8 cellular contexts compared by ENCODE assay signal in the genomic region with DNA sequence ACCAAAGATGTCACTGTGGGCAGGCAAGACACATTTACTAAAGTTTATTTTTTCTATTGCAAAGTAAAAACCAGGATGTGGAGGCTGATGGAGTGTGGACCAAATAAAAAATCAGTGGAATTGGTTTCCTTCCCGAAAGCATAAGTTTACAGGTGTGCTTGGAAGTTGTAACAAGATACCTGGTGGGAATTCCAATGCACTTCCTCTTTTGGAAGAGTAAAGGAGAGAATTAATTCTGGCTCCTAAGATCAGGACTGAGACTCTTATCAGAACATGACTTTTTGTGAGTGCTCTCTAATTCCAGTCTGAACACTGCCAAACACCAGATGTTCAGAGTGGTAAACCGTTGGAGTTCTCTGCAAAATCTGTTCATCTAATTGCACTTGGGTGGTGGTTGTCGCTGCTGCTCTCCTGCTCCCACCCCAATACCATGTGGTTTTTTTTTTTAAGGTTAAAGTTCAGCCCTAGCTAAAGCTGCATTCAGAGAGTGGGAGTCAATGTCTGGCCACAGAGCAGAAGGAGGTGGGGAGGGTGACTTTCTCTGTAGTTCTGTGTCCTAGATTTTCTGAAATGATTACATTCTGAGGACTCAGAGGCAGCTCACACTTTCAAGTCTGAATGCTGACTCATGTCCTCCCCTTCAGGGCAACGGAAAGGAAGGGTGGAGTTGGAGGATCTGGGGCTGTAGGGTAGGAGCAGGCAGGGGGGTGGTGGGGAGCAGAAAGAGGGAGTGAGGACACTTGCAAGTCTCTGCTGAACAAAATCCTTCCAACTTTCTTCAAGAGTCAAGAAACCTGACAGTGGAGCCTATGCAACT.
DNase-seq lines count a peak whose midpoint lies in the region; ATAC-seq and TF ChIP-seq lines count a peak whose summit lies in the region.

No MANE protein-coding gene starts in this region.

- H3K36me3 Mint-ChIP-seq in activated T-cell treated with anti-CD3 and anti-CD28 coated beads, Interleukin-2, amount 50 U/mL, for 24 hours (ENCODE audit: low read depth) = no peaks in the 10 kb centered on the region

- no peak overlapping the region for H2AFZ ChIP-seq in DND-41 (ENCODE audit: low read depth, low read length)

- H3K9me3 ChIP-seq in DND-41 (ENCODE audit: insufficient read depth, low read length, severe bottlenecking) = no peaks in the 10 kb centered on the region
- no peaks in the 10 kb centered on the region for H3K9me3 ChIP-seq in right cardiac atrium (ENCODE audit: control insufficient read depth, low read length)

- intact Hi-C loops in right cardiac atrium (cut with DNase I) = no loop called here

- peaks cover 43% of the 10 kb centered on the region for H3K4me1 Mint-ChIP-seq in activated T-cell treated with anti-CD3 and anti-CD28 coated beads, Interleukin-2, amount 50 U/mL, for 24 hours (ENCODE audit: low read depth)

- TF ChIP-seq POLR2A in NB4 (IDR thresholded peaks at IDR 0.05; ENCODE audit: extremely low read depth, insufficient read length) = no peak

- H4K20me1 ChIP-seq in DND-41 (ENCODE audit: insufficient read depth, low read length) = no peaks in the 10 kb centered on the region

- TF ChIP-seq CTCF in DND-41 (IDR thresholded peaks at IDR 0.05; ENCODE audit: borderline replicate concordance, extremely low read depth, low read length, poor library complexity, severe bottlenecking) (peak; percentile 22), NB4 (IDR thresholded peaks at IDR 0.05; ENCODE audit: low read depth, low read length) (no peak)

- peak overlapping the region; percentile 51 for H3K4me2 ChIP-seq in DND-41 (ENCODE audit: insufficient read depth, low read length)

- H3K4me1 ChIP-seq in DND-41 (ENCODE audit: insufficient read depth, low read length) (peaks cover 95% of the 10 kb centered on the region), right cardiac atrium (ENCODE audit: control insufficient read depth, insufficient read depth, low read length) (peaks cover 4% of the 10 kb centered on the region)

- H3K36me3 ChIP-seq in DND-41 (ENCODE audit: insufficient read depth, low read length) = no peaks in the 10 kb centered on the region

- H3K9me3 Mint-ChIP-seq in activated T-cell treated with anti-CD3 and anti-CD28 coated beads, Interleukin-2, amount 50 U/mL, for 24 hours = no peaks in the 10 kb centered on the region

- DNase-seq in DND-41 (peak; percentile 94), H4 (ENCODE audit: low spot score) (peak; percentile 91), NB4 (ENCODE audit: low read depth) (peak; percentile 98), right cardiac atrium (peak in 2 of 3 donors; percentile 27 to 54), NCI-H1092 treated with DMSO at 0.1 percent for 48 hours (lab: John Stamatoyannopoulos, UW) (no peak), cerebellar nuclear complex (lab: John Stamatoyannopoulos, UW) (no peak)
- DNase-seq in activated T-cell treated with anti-CD3 and anti-CD28 coated beads, Interleukin-2, amount 50 U/mL, for 24 hours = peak; percentile 52
- peak; percentile 43 to 44 for DNase-seq in stimulated activated CD8-positive, alpha-beta memory T cell treated with anti-CD3 and anti-CD28 coated beads, Interleukin-15, amount 100 ng/mL, for 48 hours (ENCODE audit: low read depth in 2 of 2)

- peak overlapping the region; percentile 74 for H3K27ac Mint-ChIP-seq in activated T-cell treated with anti-CD3 and anti-CD28 coated beads, Interleukin-2, amount 50 U/mL, for 24 hours

- H3K27me3 ChIP-seq in DND-41 (ENCODE audit: insufficient read depth, low read length, poor library complexity) (no peaks in the 10 kb centered on the region), right cardiac atrium (ENCODE audit: control insufficient read depth, insufficient read depth) (peaks cover 2% of the 10 kb centered on the region)

- peak overlapping the region in 1 of 2 experiments; percentile 4; a peak in 1 of 4 replicates for H3K4me3 ChIP-seq in DND-41 (ENCODE audit: low read depth in 1 of 2, low read length in 2 of 2)
- H3K4me3 ChIP-seq in NB4 (ENCODE audit: low read depth, low read length) = peak overlapping the region; percentile 12
- no peak overlapping the region for H3K4me3 ChIP-seq in right cardiac atrium (ENCODE audit: low read length)

- H3K4me3 Mint-ChIP-seq in activated T-cell treated with anti-CD3 and anti-CD28 coated beads, Interleukin-2, amount 50 U/mL, for 24 hours = peak overlapping the region; percentile 24

- ATAC-seq in DND-41 (ENCODE audit: insufficient read depth, low read depth) (peak; percentile 85), right cardiac atrium (peak; percentile 75 to 86)

- 26% methylated on average over 4 of the region's 4 CpGs for WGBS in right cardiac atrium

- H3K27ac ChIP-seq in DND-41 (ENCODE audit: low read length) (peak overlapping the region; percentile 94), right cardiac atrium (ENCODE audit: low read length) (no peak overlapping the region)

- H3K27me3 Mint-ChIP-seq in activated T-cell treated with anti-CD3 and anti-CD28 coated beads, Interleukin-2, amount 50 U/mL, for 24 hours = peaks cover 2% of the 10 kb centered on the region

- H3K9ac ChIP-seq in DND-41 (ENCODE audit: low read depth, low read length) = peak overlapping the region; percentile 51

- H3K79me2 ChIP-seq in DND-41 (ENCODE audit: insufficient read depth, low read length) = no peaks in the 10 kb centered on the region

Comparison
In these comparisons a context has a peak if more than half of its experiments do, and no peak if none do; other contexts are left out.
1. DNase-seq: peak in DND-41 (single experiment), H4 (single experiment), NB4 (single experiment), activated T-cell treated with anti-CD3 and anti-CD28 coated beads, Interleukin-2, amount 50 U/mL, for 24 hours (single experiment), right cardiac atrium (2 of 3) and stimulated activated CD8-positive, alpha-beta memory T cell treated with anti-CD3 and anti-CD28 coated beads, Interleukin-15, amount 100 ng/mL, for 48 hours (2 of 2); none in NCI-H1092 treated with DMSO at 0.1 percent for 48 hours (single experiment) and cerebellar nuclear complex (0 of 2).